ENCODE assay signal across 14 cellular contexts in genomic region chr3:127449489-127450212, GRCh38.
"Had no signal": no experiment of that assay in that cellular context is flagged by ENCODE, and none has a peak within 500 bp of the region (broad histone marks: within the 10 kb centered on the region; RNA-seq: fewer than 3 reads in every experiment).

No MANE protein-coding gene starts in this region.

- H3K4me1 Mint-ChIP-seq: activated CD4-positive, alpha-beta T cell treated with anti-CD3 and anti-CD28 coated beads, Interleukin-2, amount 10 ng/mL, durations not matched to agents 7 days and 5 days; stimulated activated naive B cell treated with anti-CD40 and anti-IgM and Interleukin-4, amounts not matched to agents 10 μg/mL and 1 μg/mL and 100 μg/mL, for 72 hours had no signal

- H3K36me3 Mint-ChIP-seq: stimulated activated naive B cell treated with anti-CD40 and anti-IgM and Interleukin-4, amounts not matched to agents 10 μg/mL and 1 μg/mL and 100 μg/mL, for 72 hours; type B pancreatic cell had no signal

- H3K27ac ChIP-seq: heart right ventricle, pancreas had no signal

- H3K4me3 ChIP-seq: heart right ventricle, pancreas, smooth muscle cell had no signal

- H3K27ac Mint-ChIP-seq: activated CD4-positive, alpha-beta T cell treated with anti-CD3 and anti-CD28 coated beads, Interleukin-2, amount 10 ng/mL, durations not matched to agents 7 days and 5 days; stimulated activated naive B cell treated with anti-CD40 and anti-IgM and Interleukin-4, amounts not matched to agents 10 μg/mL and 1 μg/mL and 100 μg/mL, for 72 hours; type B pancreatic cell had no signal

- H3K9me3 Mint-ChIP-seq: activated CD4-positive, alpha-beta T cell treated with anti-CD3 and anti-CD28 coated beads, Interleukin-2, amount 10 ng/mL, durations not matched to agents 7 days and 5 days; neural crest cell; type B pancreatic cell had no signal

- H3K4me3 Mint-ChIP-seq: activated CD4-positive, alpha-beta T cell treated with anti-CD3 and anti-CD28 coated beads, Interleukin-2, amount 10 ng/mL, durations not matched to agents 7 days and 5 days; neural crest cell; stimulated activated naive B cell treated with anti-CD40 and anti-IgM and Interleukin-4, amounts not matched to agents 10 μg/mL and 1 μg/mL and 100 μg/mL, for 72 hours; type B pancreatic cell had no signal

- DNase-seq: activated CD4-positive, alpha-beta T cell treated with anti-CD3 and anti-CD28 coated beads, Interleukin-2, amount 10 ng/mL, durations not matched to agents 7 days and 5 days; activated CD4-positive, CD25-positive, alpha-beta regulatory T cell; activated T-cell treated with anti-CD3 and anti-CD28 coated beads for 4 hours; effector CD4-positive, alpha-beta T cell; foreskin melanocyte; heart right ventricle; left ventricle myocardium superior; mesenchymal stem cell; stimulated activated CD4-positive, alpha-beta T cell treated with anti-CD3 and anti-CD28 coated beads, Interleukin-1b, Interleukin-23, amount 100 ng/mL, for 48 hours; stimulated activated naive B cell treated with anti-CD40 and anti-IgM and Interleukin-4, amounts not matched to agents 10 μg/mL and 1 μg/mL and 100 μg/mL, for 72 hours had no signal

- ATAC-seq: heart right ventricle; left ventricle myocardium superior; pancreas; stimulated activated naive B cell treated with anti-CD40 and anti-IgM and Interleukin-4, amounts not matched to agents 10 μg/mL and 1 μg/mL and 100 μg/mL, for 72 hours had no signal
